ENCODE assay signal across 3 cellular contexts in genomic region chr1:182681516-182681915, GRCh38.
TF ChIP-seq lines count a peak whose summit lies in the region.

No MANE protein-coding gene starts in this region.

TF ChIP-seq in A549, 52 proteins besides CTCF, POLR2A, EP300 and RAD21:
- no peak for TF ChIP-seq FOSB (CRISPR knock-in tag; IDR thresholded peaks at IDR 0.05)
- TF ChIP-seq ZNF302 (CRISPR knock-in tag; IDR thresholded peaks at IDR 0.05) = no peak
- no peak for TF ChIP-seq TP53 (CRISPR knock-in tag; IDR thresholded peaks at IDR 0.05)
- TF ChIP-seq NR3C1 (IDR thresholded peaks at IDR 0.05) = no peak
- TF ChIP-seq HDAC2 (IDR thresholded peaks at IDR 0.05) = no peak
- TF ChIP-seq E2F6 (IDR thresholded peaks at IDR 0.05; ENCODE audit: borderline replicate concordance, low read depth) = no peak
- TF ChIP-seq KDM1A (IDR thresholded peaks at IDR 0.05; ENCODE audit: low read depth) = no peak
- TF ChIP-seq JUNB (IDR thresholded peaks at IDR 0.05) = no peak
- TF ChIP-seq MAFK (IDR thresholded peaks at IDR 0.05; ENCODE audit: partially characterized antibody) = no peak
- TF ChIP-seq ATOH8 (CRISPR knock-in tag; IDR thresholded peaks at IDR 0.05; ENCODE audit: low read depth) = no peak
- no peak for TF ChIP-seq RNF2 (IDR thresholded peaks at IDR 0.05; ENCODE audit: borderline replicate concordance, low read depth)
- no peak for TF ChIP-seq RCOR1 (IDR thresholded peaks at IDR 0.05; ENCODE audit: low read depth, low read length)
- no peak for TF ChIP-seq SREBF2 (IDR thresholded peaks at IDR 0.05)
- TF ChIP-seq PBX3 (IDR thresholded peaks at IDR 0.05) = no peak
- TF ChIP-seq CBX8 (IDR thresholded peaks at IDR 0.05) = no peak

TF ChIP-seq in HEK293, 187 proteins besides CTCF, POLR2A, EP300 and RAD21:
- TF ChIP-seq SP3 (tag by site-specific recombination; IDR thresholded peaks at IDR 0.05) = no peak
- TF ChIP-seq ZFHX2 (tag by site-specific recombination; conservative IDR thresholded peaks at IDR 0.05) = peak; percentile 38
- peak; percentile 38; the same call in 1 of the 2 replicates for TF ChIP-seq EGR2 (tag by site-specific recombination; IDR thresholded peaks at IDR 0.05; ENCODE audit: low read depth)

TF ChIP-seq in H1, 55 proteins besides CTCF, POLR2A, EP300 and RAD21:
- TF ChIP-seq EGR1 (IDR thresholded peaks at IDR 0.05; ENCODE audit: borderline replicate concordance, low read depth, low read length) = no peak
- TF ChIP-seq E2F6 (IDR thresholded peaks at IDR 0.05) = peak; percentile 22; the same call in 1 of the 2 replicates
- TF ChIP-seq MAFK (IDR thresholded peaks at IDR 0.05; ENCODE audit: low read depth, low read length) = no peak
